ENCODE assay signal across 9 cellular contexts in the genomic region with DNA sequence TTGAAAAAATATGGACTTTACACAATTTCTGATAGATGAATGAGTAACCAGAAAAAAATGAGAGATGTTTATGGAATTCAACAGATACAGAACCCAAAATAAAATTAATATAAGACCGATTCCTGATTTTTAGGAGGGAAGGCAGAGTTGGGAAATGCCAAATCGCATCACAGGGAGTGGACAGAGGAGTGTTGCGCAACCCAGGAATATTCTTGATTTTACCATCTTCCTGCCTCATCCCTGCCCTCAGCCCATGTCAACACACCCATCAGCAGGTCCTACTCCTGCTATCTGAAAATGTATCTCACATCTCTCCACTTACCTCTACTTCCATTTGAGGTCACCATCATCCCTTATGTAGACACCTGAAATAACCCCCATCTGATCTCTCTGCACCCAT.
"Had no signal": no experiment of that assay in that cellular context is flagged by ENCODE, and none has a peak within 500 bp of the region (broad histone marks: within the 10 kb centered on the region; RNA-seq: fewer than 3 reads in every experiment).

No MANE protein-coding gene starts in this region.

- ATAC-seq: GM23338, HCT116 had no signal

- H3K9me3 ChIP-seq: HAP-1 had no signal

- H3K4me1 ChIP-seq: HAP-1 had no signal

- H3K9ac ChIP-seq: KMS-11 had no signal

- FAIRE-seq: HTR-8/SVneo had no signal

- H3K4me2 ChIP-seq: GM23338, KMS-11 had no signal

- H3K4me3 ChIP-seq: GM23338, HAP-1 had no signal

- H3K36me3 ChIP-seq: HAP-1 had no signal

- H3K27ac ChIP-seq: KMS-11 had no signal

- H2AFZ ChIP-seq: GM23338 had no signal

- DNase-seq: H7, HFFc6, Karpas-422, KBM-7 had no signal
